1 cellular context compared by ENCODE assay signal in the genomic region with DNA sequence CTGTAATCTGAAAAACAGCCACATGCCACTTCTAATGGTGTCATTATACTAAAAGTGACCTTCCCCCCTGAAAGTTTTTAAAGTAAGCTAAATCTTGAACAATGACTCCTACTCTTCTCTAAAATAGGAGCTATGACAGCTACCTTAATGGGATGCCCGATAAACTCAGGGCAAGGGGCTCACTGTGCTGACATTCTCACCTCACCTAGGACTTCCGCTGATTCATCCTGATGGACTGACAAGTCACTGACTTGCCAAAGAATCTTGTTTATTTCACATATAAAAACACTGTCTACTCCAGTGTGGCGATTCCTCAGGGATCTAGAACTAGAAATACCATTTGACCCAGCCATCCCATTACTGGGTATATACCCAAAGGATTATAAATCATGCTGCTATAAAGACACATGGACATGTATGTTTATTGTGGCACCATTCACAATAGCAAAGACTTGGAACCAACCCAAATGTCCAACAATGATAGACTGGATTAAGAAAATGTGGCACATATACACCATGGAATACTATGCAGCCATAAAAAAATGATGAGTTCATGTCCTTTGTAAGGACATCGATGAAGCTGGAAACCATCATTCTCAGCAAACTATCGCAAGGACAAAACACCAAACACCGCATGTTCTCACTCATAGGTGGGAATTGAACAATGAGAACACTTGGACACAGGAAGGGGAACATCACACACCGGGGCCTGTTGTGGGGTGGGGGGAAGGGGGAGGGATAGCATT.
TF ChIP-seq lines count a peak whose summit lies in the region.

No MANE protein-coding gene starts in this region.

TF ChIP-seq in HEK293, 187 proteins besides CTCF, POLR2A, EP300 and RAD21:
- TF ChIP-seq ZNF146 (tag by site-specific recombination; IDR thresholded peaks at IDR 0.05) = peak; percentile 95
- TF ChIP-seq ZNF214 (tag by site-specific recombination; IDR thresholded peaks at IDR 0.05; ENCODE audit: borderline replicate concordance) = peak; percentile 32; the same call in 1 of the 2 replicates
